In the genomic region with DNA sequence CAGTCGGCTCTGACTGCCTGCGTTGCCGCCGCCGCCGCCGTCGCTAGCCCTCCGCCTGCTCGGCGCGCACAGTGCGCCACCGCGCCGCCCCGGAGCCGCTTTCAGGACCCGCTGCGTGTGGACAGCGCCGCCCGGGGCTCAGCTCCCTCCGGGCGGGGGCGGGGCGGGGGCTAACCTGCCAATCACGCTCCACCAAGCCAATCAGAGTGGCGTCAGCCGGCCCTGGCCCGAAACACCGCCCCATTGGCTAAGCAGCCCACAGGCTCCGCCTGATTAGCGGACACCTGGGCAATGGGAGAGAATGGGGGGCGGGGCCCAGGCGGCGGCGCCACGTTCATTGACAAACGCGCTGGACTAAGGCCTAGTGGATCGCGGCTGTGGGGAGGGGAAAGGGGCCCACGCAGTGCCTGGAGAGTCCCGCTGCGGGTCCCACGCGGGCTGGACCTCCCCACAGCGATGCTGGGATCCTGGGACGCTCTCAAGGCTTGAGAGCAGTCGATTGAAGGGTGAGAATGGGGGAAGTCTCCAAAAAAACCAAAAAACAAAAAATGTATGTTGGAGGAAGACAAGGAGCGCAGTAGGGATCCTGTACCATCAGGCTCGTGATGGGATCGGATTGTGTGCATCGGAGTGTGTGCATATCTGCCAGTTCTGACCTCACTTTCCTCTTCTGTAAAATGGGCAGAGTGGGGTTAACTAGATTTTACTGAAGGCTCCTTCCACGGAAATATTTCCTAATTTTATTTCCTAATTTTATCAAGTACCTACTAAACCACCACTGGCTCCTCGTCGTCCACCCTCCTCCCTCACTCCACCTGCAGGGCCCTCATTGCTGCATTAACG, we compare ENCODE assay signal across 8 cellular contexts. TPM values are rescaled to one million over a fixed set of nuclear protein-coding genes. Genes with fewer than 3 reads are reported as not detected.
DNase-seq lines count a peak whose midpoint lies in the region; ATAC-seq and TF ChIP-seq lines count a peak whose summit lies in the region.

No MANE protein-coding gene starts in this region.

- H3K36me3 ChIP-seq in IMR-90 (ENCODE audit: control insufficient read depth, insufficient read depth, low read length) = no peaks in the 10 kb centered on the region
- H3K36me3 ChIP-seq in PC-9 (ENCODE audit: low read depth) = no peaks in the 10 kb centered on the region
- no peaks in the 10 kb centered on the region for H3K36me3 ChIP-seq in neuron (ENCODE audit: insufficient read depth, low read length)

- in situ Hi-C loops in IMR-90 (cut with MboI; ENCODE audit: low sequenced_read_pairs) = no loop called here

- H2AK9ac ChIP-seq in IMR-90 (replicated peaks; ENCODE audit: low read depth, low read length, poor library complexity) = peak overlapping the region; percentile 70

- dilution Hi-C loops in IMR-90 (cut with HindIII; ENCODE audit: low sequenced_read_pairs, unreplicated experiment) = no loop called here

- no peak overlapping the region for H4K91ac ChIP-seq in IMR-90 (ENCODE audit: insufficient read depth, low read depth, low read length)

- H3K27ac ChIP-seq in IMR-90 (ENCODE audit: insufficient read depth, low read length) (no peak overlapping the region), PC-9 (no peak overlapping the region)

- no peaks in the 10 kb centered on the region for H3F3A ChIP-seq in PC-9 (ENCODE audit: insufficient read depth, low read depth)

- H2BK120ac ChIP-seq in IMR-90 (ENCODE audit: low read depth, low read length) = no peak overlapping the region

- H3K4me3 ChIP-seq in IMR-90 (ENCODE audit: insufficient read depth, low read depth, low read length) (no peak overlapping the region), PC-9 (peak overlapping the region; percentile 52; the same call in 1 of the 2 replicates), fibroblast of pulmonary artery (replicated peaks; ENCODE audit: low read depth, low read length) (peak overlapping the region; percentile 21), neuron (ENCODE audit: low read length) (peak overlapping the region; percentile 47)

- H3K9me3 ChIP-seq in IMR-90 (ENCODE audit: control insufficient read depth, insufficient read depth, low read length) (peaks cover 10% of the 10 kb centered on the region), PC-9 (ENCODE audit: insufficient read depth, low read depth) (no peaks in the 10 kb centered on the region), neuron (ENCODE audit: low read length) (no peaks in the 10 kb centered on the region)

- H3K18ac ChIP-seq in IMR-90 (ENCODE audit: low read depth, low read length) = no peak overlapping the region

- 1% methylated on average over 14 of the region's 59 CpGs; no CpG with 5 or more reads in 1 of the 2 experiments for WGBS in IMR-90 (ENCODE audit: extremely low coverage in 2 of 2, insufficient read length in 1 of 2), 2 experiments

- H3K79me1 ChIP-seq in IMR-90 (ENCODE audit: low read depth in 1 of 2, low read length in 2 of 2) = no peaks in the 10 kb centered on the region

- no TSS peak for BruUV-seq in IMR-90 (replicated peaks; lab: Mats Ljungman, UMichigan)
- no TSS peak for BruUV-seq in PC-9 (replicated peaks; lab: Mats Ljungman, UMichigan)

- H3K4ac ChIP-seq in IMR-90 (ENCODE audit: low read depth, low read length) = no peak overlapping the region

- no peak overlapping the region for H4K8ac ChIP-seq in IMR-90 (ENCODE audit: low read depth in 2 of 2, low read length in 2 of 2)

- H3K27me3 ChIP-seq in IMR-90 (ENCODE audit: control insufficient read depth, insufficient read depth, low read length) (peaks cover 98% of the 10 kb centered on the region), PC-9 (ENCODE audit: insufficient read depth, low read depth) (peaks cover 33% of the 10 kb centered on the region; the same call in 1 of the 2 replicates), neuron (ENCODE audit: insufficient read depth, low read length) (peaks cover 27% of the 10 kb centered on the region)

- no peaks in the 10 kb centered on the region for H3K79me2 ChIP-seq in PC-9 (ENCODE audit: low read depth)

- no peak overlapping the region for H2AK5ac ChIP-seq in IMR-90 (ENCODE audit: low read depth, low read length)

- no peaks in the 10 kb centered on the region for H3K9me1 ChIP-seq in IMR-90 (ENCODE audit: insufficient read depth, low read length)

- H2BK20ac ChIP-seq in IMR-90 (ENCODE audit: low read depth, low read length) = no peak overlapping the region

- no peak overlapping the region for H3K56ac ChIP-seq in IMR-90 (ENCODE audit: extremely low read depth, insufficient read depth, low read length)

- DNase-seq in DMS53 (lab: John Stamatoyannopoulos, UW) (peak; percentile 97), IMR-90 (peak; percentile 81), PC-9 (peak; percentile 81 to 82), activated T-helper 1 cell treated with Interleukin-2 at 50 U/mL for 16 hours (ENCODE audit: low read depth) (peak; percentile 64), fibroblast of pulmonary artery (ENCODE audit: low read depth) (peak; percentile 94), stromal cell of bone marrow (ENCODE audit: low read depth) (peak; percentile 36)

- no peaks in the 10 kb centered on the region for H3K9me2 ChIP-seq in PC-9 (ENCODE audit: insufficient read depth)

- no peak overlapping the region for H2BK5ac ChIP-seq in IMR-90 (ENCODE audit: low read depth, low read length, poor library complexity, severe bottlenecking)

- H3K14ac ChIP-seq in IMR-90 (replicated peaks; ENCODE audit: low read depth, low read length) = no peak overlapping the region

- intact Hi-C loops in IMR-90 (cut with micrococcal nuclease) = no loop called here
- intact Hi-C loops in PC-9 (cut with micrococcal nuclease; ENCODE audit: unreplicated experiment) = no loop called here

- peaks cover 3% of the 10 kb centered on the region; the same call in 1 of the 2 replicates for H3K4me1 ChIP-seq in IMR-90 (ENCODE audit: control insufficient read depth, insufficient read depth, low read length)
- no peaks in the 10 kb centered on the region for H3K4me1 ChIP-seq in PC-9 (replicated peaks; ENCODE audit: insufficient read depth)
- peaks cover 26% of the 10 kb centered on the region for H3K4me1 ChIP-seq in neuron (ENCODE audit: insufficient read depth, low read length)

- TF ChIP-seq CTCF in IMR-90 (conservative IDR thresholded peaks at IDR 0.05; ENCODE audit: low read depth, low read length) (no peak), PC-9 (conservative IDR thresholded peaks at IDR 0.05) (no peak), fibroblast of pulmonary artery (IDR thresholded peaks at IDR 0.05; ENCODE audit: low read length, missing control alignments) (no peak)

- peak overlapping the region; percentile 74 for H2AFZ ChIP-seq in IMR-90 (replicated peaks; ENCODE audit: low read length, poor library complexity)
- peak overlapping the region; percentile 69; the same call in 1 of the 2 replicates for H2AFZ ChIP-seq in PC-9
- peak overlapping the region; percentile 27 for H2AFZ ChIP-seq in neuron (ENCODE audit: low read depth, low read length)

- POLR2A ChIA-PET in IMR-90 (lab: Charles Lee; ENCODE audit: unreplicated experiment) (no interaction called here), PC-9 (lab: Charles Lee; ENCODE audit: unreplicated experiment) (interaction anchor here (0.7 kb wide), 1 partner anchor 384 kb away, joined by 9 read pairs; no protein-coding TSS in a partner anchor)

- ATAC-seq in GM21529 (IDR thresholded peaks at IDR 0.05; ENCODE audit: unreplicated experiment) (peak; percentile 70), IMR-90 (ENCODE audit: low read depth) (peak; percentile 97)

- CTCF ChIA-PET in IMR-90 (lab: Yijun Ruan, JAX) = no interaction called here
- CTCF ChIA-PET in PC-9 (lab: Charles Lee) = interaction anchor here (0.7 kb wide), 1 partner anchor 372 kb away, joined by 3 read pairs; no protein-coding TSS in a partner anchor

- H4K20me1 ChIP-seq in IMR-90 (ENCODE audit: insufficient read depth, low read length) (peaks cover 8% of the 10 kb centered on the region; the same call in 1 of the 2 replicates), PC-9 (ENCODE audit: insufficient read depth) (no peaks in the 10 kb centered on the region)

- no peak overlapping the region for H2BK15ac ChIP-seq in IMR-90 (ENCODE audit: low read depth, low read length)

- TF ChIP-seq POLR2A in IMR-90 (IDR thresholded peaks at IDR 0.05; ENCODE audit: low read depth, low read length) = no peak

- H3K9ac ChIP-seq in IMR-90 (ENCODE audit: low read depth, low read length) = no peak overlapping the region

- H3K4me2 ChIP-seq in IMR-90 (ENCODE audit: low read depth, low read length) (peak overlapping the region; percentile 56; the same call in 1 of the 2 replicates), PC-9 (peak overlapping the region; percentile 81)

- no peak overlapping the region for H3K23ac ChIP-seq in IMR-90 (ENCODE audit: low read depth, low read length)

- no peak for TF ChIP-seq RAD21 in IMR-90 (IDR thresholded peaks at IDR 0.05; ENCODE audit: low read length)

- no peak overlapping the region for H4K5ac ChIP-seq in IMR-90 (ENCODE audit: low read depth, low read length)

TF ChIP-seq in IMR-90, 13 proteins besides CTCF, POLR2A, EP300 and RAD21:
- TF ChIP-seq RFX5 (IDR thresholded peaks at IDR 0.05; ENCODE audit: low read depth, low read length) = no peak
- no peak for TF ChIP-seq CHD1 (IDR thresholded peaks at IDR 0.05; ENCODE audit: low read depth, low read length)
- no peak for TF ChIP-seq BHLHE40 (IDR thresholded peaks at IDR 0.05; ENCODE audit: low read depth, low read length)
- no peak for TF ChIP-seq CEBPB (IDR thresholded peaks at IDR 0.05; ENCODE audit: low read depth, low read length)
- peak; percentile 97 for TF ChIP-seq MAZ (IDR thresholded peaks at IDR 0.05; ENCODE audit: borderline replicate concordance, low read depth, low read length)
- peak; percentile 85 for TF ChIP-seq RCOR1 (IDR thresholded peaks at IDR 0.05; ENCODE audit: insufficient replicate concordance, low read length)
- TF ChIP-seq MXI1 (IDR thresholded peaks at IDR 0.05; ENCODE audit: borderline replicate concordance, low read depth, low read length) = peak; percentile 85; the same call in 1 of the 2 replicates
- no peak for TF ChIP-seq SMC3 (IDR thresholded peaks at IDR 0.05; ENCODE audit: low read depth, low read length)

RNA-seq across cellular contexts. Expression of a gene that starts 6.3 kb away (rescaled TPM):
- total RNA-seq in IMR-90 (2012; rRNA removed) (not detected in 2 replicates), PC-9 (2021) (not detected in 2 replicates)
- not detected in 2 replicates for polyA plus RNA-seq in IMR-90 (2012; rRNA removed)
- not detected in 2 replicates for polyA plus RNA-seq in IMR-90 (2012; cell fraction: cytosol; rRNA removed)
- polyA plus RNA-seq in IMR-90 (2012; cell fraction: nucleus; rRNA removed; ENCODE audit: low replicate concordance) = not detected in 2 replicates

Comparison
In these comparisons a context has a peak if more than half of its experiments do, and no peak if none do; other contexts are left out.
1. DNase-seq: peak in every context shown above with its lines; median percentile 97 in DMS53; 94 in fibroblast of pulmonary artery; 82 in PC-9; 81 in IMR-90; 64 in activated T-helper 1 cell treated with Interleukin-2 at 50 U/mL for 16 hours; 36 in stromal cell of bone marrow.